10 cellular contexts compared by ENCODE assay signal in genomic region chr3:188772886-188773285, GRCh38.
A peak's percentile ranks its signal among the peaks of the same experiment; 100 is the strongest.
DNase-seq lines count a peak whose midpoint lies in the region; FAIRE-seq and TF ChIP-seq lines count a peak whose summit lies in the region.
"Had no signal": no experiment of that assay in that cellular context is flagged by ENCODE, and none has a peak within 500 bp of the region (broad histone marks: within the 10 kb centered on the region; RNA-seq: fewer than 3 reads in every experiment).

No MANE protein-coding gene starts in this region.

- H3K9me3 Mint-ChIP-seq in astrocyte (ENCODE audit: unreplicated experiment): no peaks in the 10 kb centered on the region
- H3K9me3 Mint-ChIP-seq: activated CD8-positive, alpha-beta T cell treated with anti-CD3 and anti-CD28 coated beads for 36 hours; IgD-negative memory B cell had no signal

- peaks cover 36% of the 10 kb centered on the region for H3K4me1 Mint-ChIP-seq in astrocyte (ENCODE audit: low read depth, unreplicated experiment)

- H3K9me3 ChIP-seq in astrocyte (ENCODE audit: insufficient read depth, low read depth, low read length) (no peaks in the 10 kb centered on the region), hepatocyte (ENCODE audit: low read depth) (no peaks in the 10 kb centered on the region), stomach (no peaks in the 10 kb centered on the region)

- H4K20me1 ChIP-seq in astrocyte (ENCODE audit: insufficient read depth, low read length) (peaks cover 35% of the 10 kb centered on the region), hepatocyte (ENCODE audit: insufficient read depth, poor library complexity, severe bottlenecking) (no peaks in the 10 kb centered on the region)

- H3K9me2 ChIP-seq in hepatocyte (replicated peaks; ENCODE audit: insufficient read depth): no peaks in the 10 kb centered on the region

- H3K4me3 Mint-ChIP-seq in astrocyte (ENCODE audit: unreplicated experiment): no peak overlapping the region
- H3K4me3 Mint-ChIP-seq: activated CD8-positive, alpha-beta T cell treated with anti-CD3 and anti-CD28 coated beads for 36 hours; IgD-negative memory B cell had no signal

- DNase-seq in HCEC 1CT (peak; percentile 91), astrocyte (ENCODE audit: low read depth) (peak; percentile 93), hepatocyte (ENCODE audit: low spot score) (peak; percentile 37), stomach (peak; percentile 61), caudate nucleus (lab: John Stamatoyannopoulos, UW) (no peak), NCI-H82 treated with DMSO at 0.1 percent for 48 hours (lab: John Stamatoyannopoulos, UW; ENCODE audit: unreplicated experiment) (no peak)
- DNase-seq in stimulated activated CD4-positive, alpha-beta T cell treated with anti-CD3 and anti-CD28 coated beads, Interleukin-2, amount 100 ng/mL, for 24 hours: no peak
- DNase-seq: activated CD8-positive, alpha-beta T cell treated with anti-CD3 and anti-CD28 coated beads for 36 hours had no signal

- H3K27me3 Mint-ChIP-seq in astrocyte (ENCODE audit: low read depth, unreplicated experiment): no peaks in the 10 kb centered on the region
- H3K27me3 Mint-ChIP-seq: activated CD8-positive, alpha-beta T cell treated with anti-CD3 and anti-CD28 coated beads for 36 hours; IgD-negative memory B cell had no signal

- peaks cover 22% of the 10 kb centered on the region for H3K79me2 ChIP-seq in astrocyte (ENCODE audit: insufficient read depth, low read length)
- peaks cover 8% of the 10 kb centered on the region for H3K79me2 ChIP-seq in hepatocyte

- peak; percentile 92 for FAIRE-seq in astrocyte (lab: Jason Lieb, UNC)

- H3K27me3 ChIP-seq in astrocyte (ENCODE audit: insufficient read depth, low read length) (no peaks in the 10 kb centered on the region), hepatocyte (no peaks in the 10 kb centered on the region), stomach (no peaks in the 10 kb centered on the region)

- peak overlapping the region; percentile 40 for H3K4me2 ChIP-seq in astrocyte (ENCODE audit: low read length)
- no peak overlapping the region for H3K4me2 ChIP-seq in hepatocyte

- H3K9ac ChIP-seq in astrocyte (ENCODE audit: low read length): no peak overlapping the region

- intact Hi-C loops in stomach (cut with DNase I; ENCODE audit: low total_unique reads): no loop called here

- no peaks in the 10 kb centered on the region for H3K36me3 Mint-ChIP-seq in astrocyte (ENCODE audit: low read depth, unreplicated experiment)

- TF ChIP-seq EP300 in stomach (IDR thresholded peaks at IDR 0.05): no peak

- no peaks in the 10 kb centered on the region for H3K36me3 ChIP-seq in astrocyte (ENCODE audit: insufficient read depth, low read length)
- no peaks in the 10 kb centered on the region for H3K36me3 ChIP-seq in hepatocyte (replicated peaks; ENCODE audit: insufficient read depth, low read depth)
- H3K36me3 ChIP-seq in stomach: no peaks in the 10 kb centered on the region

- no peak overlapping the region for H2AFZ ChIP-seq in astrocyte (ENCODE audit: low read depth, low read length)
- H2AFZ ChIP-seq in hepatocyte: no peak overlapping the region

- no peak for TF ChIP-seq POLR2A in stomach (IDR thresholded peaks at IDR 0.05)

- TF ChIP-seq CTCF in astrocyte (IDR thresholded peaks at IDR 0.05; ENCODE audit: insufficient read depth, low read depth, low read length): no peak
- no peak for TF ChIP-seq CTCF in hepatocyte (IDR thresholded peaks at IDR 0.05; ENCODE audit: poor library complexity)
- no peak for TF ChIP-seq CTCF in stomach (IDR thresholded peaks at IDR 0.05)

- H3K4me3 ChIP-seq in astrocyte (ENCODE audit: insufficient read depth, low read depth, low read length): no peak overlapping the region
- no peak overlapping the region for H3K4me3 ChIP-seq in hepatocyte
- no peak overlapping the region for H3K4me3 ChIP-seq in stomach

- H3K27ac ChIP-seq in astrocyte (ENCODE audit: low read depth, low read length) (peak overlapping the region; percentile 43), hepatocyte (no peak overlapping the region), stomach (peak overlapping the region in 3 of 5 donors; percentile 28 to 44 (median 31)), caudate nucleus (ENCODE audit: low read depth, low read length) (no peak overlapping the region)
- H3K27ac ChIP-seq: epithelial cell of prostate had no signal

- H3K27ac Mint-ChIP-seq in astrocyte (ENCODE audit: unreplicated experiment): peak overlapping the region; percentile 21
- H3K27ac Mint-ChIP-seq: activated CD8-positive, alpha-beta T cell treated with anti-CD3 and anti-CD28 coated beads for 36 hours; IgD-negative memory B cell had no signal

- H3K4me1 ChIP-seq in astrocyte (ENCODE audit: insufficient read depth, low read length): peaks cover 21% of the 10 kb centered on the region
- no peaks in the 10 kb centered on the region for H3K4me1 ChIP-seq in hepatocyte (ENCODE audit: insufficient read depth)
- H3K4me1 ChIP-seq in stomach: peaks cover 0 to 48% (median 24%) of the 10 kb centered on the region in 4 donors

- 50% methylated on average over 3 of the region's 3 CpGs for whole genome bisulfite sequencing in hepatocyte (ENCODE audit: low lambda C conversion rate, missing lambda C conversion rate)
- 18 to 42% (median 22%) methylated on average over 3 of the region's 3 CpGs for WGBS in stomach, 5 donors

Comparison
In these comparisons a context has a peak if more than half of its experiments do, and no peak if none do; other contexts are left out.
1. DNase-seq: peak in HCEC 1CT (single experiment), astrocyte (single experiment), hepatocyte (single experiment) and stomach (single experiment); none in caudate nucleus (0 of 61), NCI-H82 treated with DMSO at 0.1 percent for 48 hours (single experiment) and stimulated activated CD4-positive, alpha-beta T cell treated with anti-CD3 and anti-CD28 coated beads, Interleukin-2, amount 100 ng/mL, for 24 hours (0 of 2).
2. H3K27ac ChIP-seq: peak in astrocyte (single experiment) and stomach (3 of 5); none in hepatocyte (single experiment) and caudate nucleus (single experiment).